Comparison of ENCODE assay signal across 9 cellular contexts in the genomic region with DNA sequence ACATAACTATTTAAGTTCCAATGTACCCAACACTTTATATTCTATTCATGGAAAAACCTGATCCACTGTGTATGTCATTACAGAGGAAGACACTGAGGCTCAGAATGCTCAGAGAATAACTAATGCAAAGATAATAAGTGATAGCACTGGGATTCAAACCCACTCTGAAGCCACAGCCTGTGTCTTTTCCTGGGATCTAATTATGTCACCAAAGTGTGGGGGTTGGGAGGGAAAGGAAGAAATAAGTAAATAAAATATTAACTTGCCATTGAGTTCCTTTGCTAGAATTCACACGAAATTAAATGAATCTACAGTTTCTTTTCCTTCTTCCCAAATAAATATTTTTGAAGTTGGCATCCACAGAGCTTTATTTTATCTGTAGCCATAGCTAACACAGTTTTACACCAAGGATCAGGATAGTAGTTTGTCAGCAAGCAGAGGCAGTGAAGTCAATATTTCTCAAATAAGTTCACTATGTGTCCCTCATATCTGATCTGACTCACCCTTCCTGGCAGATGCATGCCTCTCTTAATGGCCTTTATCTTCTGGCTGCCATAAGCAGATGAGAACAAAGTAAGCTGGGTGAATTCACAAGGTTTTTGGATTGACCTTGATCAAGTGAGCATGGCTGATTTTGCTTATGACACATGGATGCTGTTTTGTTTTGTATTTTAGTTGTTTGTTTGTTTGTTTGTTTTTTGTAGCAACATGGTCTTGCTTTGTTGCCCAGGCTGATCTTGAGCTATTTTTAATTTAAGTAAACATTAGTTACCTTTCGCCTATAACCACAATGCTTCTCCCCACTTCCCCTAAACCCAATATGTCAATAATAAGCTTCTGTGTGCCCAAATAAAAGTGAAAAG. TPM values are rescaled to one million over a fixed set of nuclear protein-coding genes. Genes with fewer than 3 reads are reported as not detected.
DNase-seq lines count a peak whose midpoint lies in the region; ATAC-seq and TF ChIP-seq lines count a peak whose summit lies in the region.
"Had no signal": no experiment of that assay in that cellular context is flagged by ENCODE, and none has a peak within 500 bp of the region (broad histone marks: within the 10 kb centered on the region; RNA-seq: fewer than 3 reads in every experiment).

No MANE protein-coding gene starts in this region.

- H3K14ac ChIP-seq in IMR-90 (replicated peaks; ENCODE audit: low read depth, low read length): no peak overlapping the region

- no peak overlapping the region for H3K4ac ChIP-seq in IMR-90 (ENCODE audit: low read depth, low read length)

- H3K27me3 ChIP-seq in DND-41 (ENCODE audit: insufficient read depth, low read length, poor library complexity) (no peaks in the 10 kb centered on the region), IMR-90 (ENCODE audit: control insufficient read depth, insufficient read depth, low read length) (peaks cover 7% of the 10 kb centered on the region)

- no peak overlapping the region for H3K56ac ChIP-seq in IMR-90 (ENCODE audit: extremely low read depth, insufficient read depth, low read length)

- no peaks in the 10 kb centered on the region for H3K9me1 ChIP-seq in IMR-90 (ENCODE audit: insufficient read depth, low read length)

- in situ Hi-C loops in IMR-90 (cut with MboI; ENCODE audit: low sequenced_read_pairs): no loop called here

- no peak overlapping the region for H4K91ac ChIP-seq in IMR-90 (ENCODE audit: insufficient read depth, low read depth, low read length)

- H3K27ac ChIP-seq in DND-41 (ENCODE audit: low read length): peak overlapping the region; percentile 39
- no peak overlapping the region for H3K27ac ChIP-seq in IMR-90 (ENCODE audit: insufficient read depth, low read length)

- ATAC-seq in DND-41 (ENCODE audit: insufficient read depth, low read depth) (peak; percentile 52; the same call in 2 of the 3 replicates), GM21576 (IDR thresholded peaks at IDR 0.05; ENCODE audit: unreplicated experiment) (peak; percentile 56), IMR-90 (ENCODE audit: low read depth) (no peak)
- no peak for ATAC-seq in activated CD4-positive, alpha-beta T cell treated with anti-CD3 and anti-CD28 coated beads for 36 hours

- no peak overlapping the region for H2BK120ac ChIP-seq in IMR-90 (ENCODE audit: low read depth, low read length)

- no peak overlapping the region for H3K27ac Mint-ChIP-seq in activated CD4-positive, alpha-beta T cell treated with anti-CD3 and anti-CD28 coated beads for 36 hours

- peaks cover 3% of the 10 kb centered on the region; the same call in 1 of the 2 replicates for H4K20me1 ChIP-seq in DND-41 (ENCODE audit: insufficient read depth, low read length)
- H4K20me1 ChIP-seq in IMR-90 (ENCODE audit: insufficient read depth, low read length): no peaks in the 10 kb centered on the region

- POLR2A ChIA-PET in IMR-90 (lab: Charles Lee; ENCODE audit: unreplicated experiment): no interaction called here
- POLR2A ChIA-PET in activated CD4-positive, alpha-beta T cell treated with anti-CD3 and anti-CD28 coated beads for 36 hours (lab: Charles Lee): no interaction called here

- H3K18ac ChIP-seq in IMR-90 (ENCODE audit: low read depth, low read length): no peak overlapping the region

- no peak overlapping the region for H2BK5ac ChIP-seq in IMR-90 (ENCODE audit: low read depth, low read length, poor library complexity, severe bottlenecking)

- H3K9me3 Mint-ChIP-seq in activated CD4-positive, alpha-beta T cell treated with anti-CD3 and anti-CD28 coated beads for 36 hours (ENCODE audit: low read depth): no peaks in the 10 kb centered on the region
- H3K9me3 Mint-ChIP-seq: central memory CD8-positive, alpha-beta T cell had no signal

- TF ChIP-seq CTCF in DND-41 (IDR thresholded peaks at IDR 0.05; ENCODE audit: borderline replicate concordance, extremely low read depth, low read length, poor library complexity, severe bottlenecking) (no peak), IMR-90 (conservative IDR thresholded peaks at IDR 0.05; ENCODE audit: low read depth, low read length) (no peak), fibroblast of the aortic adventitia (IDR thresholded peaks at IDR 0.05; ENCODE audit: insufficient read depth, low read length) (no peak)

- H3K79me1 ChIP-seq in IMR-90 (ENCODE audit: low read depth in 1 of 2, low read length in 2 of 2): no peaks in the 10 kb centered on the region

- H3K9me3 ChIP-seq in DND-41 (ENCODE audit: insufficient read depth, low read length, severe bottlenecking) (peaks cover 14% of the 10 kb centered on the region), IMR-90 (ENCODE audit: control insufficient read depth, insufficient read depth, low read length) (peaks cover 2% of the 10 kb centered on the region; the same call in 1 of the 2 replicates)

- H2AFZ ChIP-seq in DND-41 (ENCODE audit: low read depth, low read length): no peak overlapping the region
- no peak overlapping the region for H2AFZ ChIP-seq in IMR-90 (replicated peaks; ENCODE audit: low read length, poor library complexity)

- H3K79me2 ChIP-seq in DND-41 (ENCODE audit: insufficient read depth, low read length): peaks cover 100% of the 10 kb centered on the region

- CTCF ChIA-PET in IMR-90 (lab: Yijun Ruan, JAX): no interaction called here
- CTCF ChIA-PET in activated CD4-positive, alpha-beta T cell treated with anti-CD3 and anti-CD28 coated beads for 36 hours (lab: Charles Lee): interaction anchor here (1.0 kb wide), 1 partner anchor 241 kb away, joined by 4 read pairs; no protein-coding TSS in a partner anchor

- no peak overlapping the region for H4K8ac ChIP-seq in IMR-90 (ENCODE audit: low read depth in 2 of 2, low read length in 2 of 2)

- H3K23ac ChIP-seq in IMR-90 (ENCODE audit: low read depth, low read length): no peak overlapping the region

- H2AK5ac ChIP-seq in IMR-90 (ENCODE audit: low read depth, low read length): no peak overlapping the region

- intact Hi-C loops in IMR-90 (cut with micrococcal nuclease) (no loop called here), posterior vena cava (cut with DNase I) (loop anchor here in 1 of 2 donors (10.0 kb wide), 1 partner anchor 94 kb away; no protein-coding TSS in a partner anchor)
- intact Hi-C loops in activated CD4-positive, alpha-beta T cell treated with anti-CD3 and anti-CD28 coated beads for 36 hours (cut with DNase I, micrococcal nuclease): no loop called here

- peaks cover 31% of the 10 kb centered on the region for H3K27me3 Mint-ChIP-seq in activated CD4-positive, alpha-beta T cell treated with anti-CD3 and anti-CD28 coated beads for 36 hours

- peaks cover 33% of the 10 kb centered on the region for H3K36me3 ChIP-seq in DND-41 (ENCODE audit: insufficient read depth, low read length)
- H3K36me3 ChIP-seq in IMR-90 (ENCODE audit: control insufficient read depth, insufficient read depth, low read length): no peaks in the 10 kb centered on the region

- H2AK9ac ChIP-seq in IMR-90 (replicated peaks; ENCODE audit: low read depth, low read length, poor library complexity): no peak overlapping the region

- H3K4me1 Mint-ChIP-seq in activated CD4-positive, alpha-beta T cell treated with anti-CD3 and anti-CD28 coated beads for 36 hours: no peaks in the 10 kb centered on the region
- H3K4me1 Mint-ChIP-seq: central memory CD8-positive, alpha-beta T cell had no signal

- no peaks in the 10 kb centered on the region for H3K36me3 Mint-ChIP-seq in activated CD4-positive, alpha-beta T cell treated with anti-CD3 and anti-CD28 coated beads for 36 hours (ENCODE audit: low read depth)

- no peak overlapping the region for H3K9ac ChIP-seq in DND-41 (ENCODE audit: low read depth, low read length)
- no peak overlapping the region for H3K9ac ChIP-seq in IMR-90 (ENCODE audit: low read depth, low read length)

- H3K4me3 ChIP-seq in DND-41 (ENCODE audit: low read depth in 1 of 2, low read length in 2 of 2) (no peak overlapping the region; a peak in 1 of 4 replicates), IMR-90 (ENCODE audit: insufficient read depth, low read depth, low read length) (no peak overlapping the region), fibroblast of the aortic adventitia (ENCODE audit: low read depth, low read length) (no peak overlapping the region)

- BruUV-seq in IMR-90 (replicated peaks; lab: Mats Ljungman, UMichigan): no TSS peak

- TF ChIP-seq POLR2A in IMR-90 (IDR thresholded peaks at IDR 0.05; ENCODE audit: low read depth, low read length): no peak

- no peak overlapping the region for H2BK20ac ChIP-seq in IMR-90 (ENCODE audit: low read depth, low read length)

- peak overlapping the region; percentile 49; the same call in 1 of the 2 replicates for H3K4me2 ChIP-seq in DND-41 (ENCODE audit: insufficient read depth, low read length)
- no peak overlapping the region for H3K4me2 ChIP-seq in IMR-90 (ENCODE audit: low read depth, low read length)

- WGBS in IMR-90 (ENCODE audit: extremely low coverage in 2 of 2, insufficient read length in 1 of 2), 2 experiments: no CpG with 5 or more reads among the region's 2 CpGs

- no peak overlapping the region for H4K5ac ChIP-seq in IMR-90 (ENCODE audit: low read depth, low read length)

- no peak for TF ChIP-seq RAD21 in IMR-90 (IDR thresholded peaks at IDR 0.05; ENCODE audit: low read length)

- DNase-seq in DND-41 (no peak), IMR-90 (peak; percentile 11), fibroblast of the aortic adventitia (ENCODE audit: low read depth) (peak; percentile 70), posterior vena cava (ENCODE audit: low spot score) (no peak), germinal center (ENCODE audit: low spot score) (no peak), NCI-H2107 (lab: John Stamatoyannopoulos, UW) (no peak)
- DNase-seq in activated CD4-positive, alpha-beta T cell treated with anti-CD3 and anti-CD28 coated beads for 36 hours: no peak

- H2BK15ac ChIP-seq in IMR-90 (ENCODE audit: low read depth, low read length): no peak overlapping the region

- dilution Hi-C loops in IMR-90 (cut with HindIII; ENCODE audit: low sequenced_read_pairs, unreplicated experiment): no loop called here

- no peak overlapping the region for H3K4me3 Mint-ChIP-seq in activated CD4-positive, alpha-beta T cell treated with anti-CD3 and anti-CD28 coated beads for 36 hours
- H3K4me3 Mint-ChIP-seq: central memory CD8-positive, alpha-beta T cell had no signal

- H3K4me1 ChIP-seq in DND-41 (ENCODE audit: insufficient read depth, low read length) (peaks cover 88% of the 10 kb centered on the region), IMR-90 (ENCODE audit: control insufficient read depth, insufficient read depth, low read length) (no peaks in the 10 kb centered on the region)

TF ChIP-seq in IMR-90, 13 proteins besides CTCF, POLR2A, EP300 and RAD21 (continues in another document):
- TF ChIP-seq NFE2L2 (IDR thresholded peaks at IDR 0.05; ENCODE audit: low read depth, low read length) (no peak), FOS (IDR thresholded peaks at IDR 0.05; ENCODE audit: low read depth, low read length) (no peak), RFX5 (IDR thresholded peaks at IDR 0.05; ENCODE audit: low read depth, low read length) (no peak), RCOR1 (IDR thresholded peaks at IDR 0.05; ENCODE audit: insufficient replicate concordance, low read length) (no peak)

RNA-seq across cellular contexts. Expression of a gene that starts 6.3 kb away (rescaled TPM):
- total RNA-seq in IMR-90 (2012; rRNA removed) (0.18 and 0.28 TPM in 2 replicates), fibroblast of the aortic adventitia (ENCODE audit: low replicate concordance) (1.5 and 4.2 TPM in 2 replicates), posterior vena cava (10 to 100 TPM; 56.9 to 61.5 TPM)
- polyA plus RNA-seq in IMR-90 (2012; rRNA removed): 0.05 and 0.09 TPM in 2 replicates
- 0.01 and 0.02 TPM in 2 replicates for polyA plus RNA-seq in IMR-90 (2012; cell fraction: cytosol; rRNA removed)
- polyA plus RNA-seq in IMR-90 (2012; cell fraction: nucleus; rRNA removed; ENCODE audit: low replicate concordance): 0.01 and 0.05 TPM in 2 replicates
- total RNA-seq in activated CD4-positive, alpha-beta T cell treated with anti-CD3 and anti-CD28 coated beads for 36 hours: 1 to 10 TPM; 1.3 to 1.5 TPM

Comparison
In these comparisons a context has a peak if more than half of its experiments do, and no peak if none do; other contexts are left out.
1. ATAC-seq: peak in DND-41 (single experiment) and GM21576 (single experiment); none in IMR-90 (single experiment) and activated CD4-positive, alpha-beta T cell treated with anti-CD3 and anti-CD28 coated beads for 36 hours (single experiment).
2. DNase-seq: peak in IMR-90 (single experiment) and fibroblast of the aortic adventitia (single experiment); none in DND-41 (single experiment), activated CD4-positive, alpha-beta T cell treated with anti-CD3 and anti-CD28 coated beads for 36 hours (single experiment), posterior vena cava (single experiment), germinal center (single experiment) and NCI-H2107 (single experiment).
3. RNA of a gene that starts 6.3 kb away (total RNA-seq): 56.9 to 61.5 TPM in posterior vena cava; 1.5 to 4.2 TPM in fibroblast of the aortic adventitia, 1.3 to 1.5 TPM in activated CD4-positive, alpha-beta T cell treated with anti-CD3 and anti-CD28 coated beads for 36 hours and 0.18 to 0.28 TPM in IMR-90; every median in the first group is over 10 times any median in the second.